ENCODE assay signal across 32 cellular contexts in genomic region chr5:34881246-34881645, GRCh38. TPM values are rescaled to one million over a fixed set of nuclear protein-coding genes. Genes with fewer than 3 reads are reported as not detected.
"Had no signal": no experiment of that assay in that cellular context is flagged by ENCODE, and none has a peak within 500 bp of the region (broad histone marks: within the 10 kb centered on the region; RNA-seq: fewer than 3 reads in every experiment).

No MANE protein-coding gene starts in this region.

- H3K4me1 ChIP-seq: body of pancreas, breast epithelium had no signal

- ATAC-seq: activated CD8-positive, alpha-beta T cell treated with anti-CD3 and anti-CD28 coated beads for 36 hours; activated naive CD4-positive, alpha-beta T cell treated with anti-CD3 and anti-CD28 coated beads, Interleukin-2, amount 50 U/mL, for 72 hours; activated T-cell treated with anti-CD3 and anti-CD28 coated beads, Interleukin-2, amount 50 U/mL, for 4 hours; activated T-cell treated with anti-CD3 and anti-CD28 coated beads, Interleukin-2, amount 50 U/mL, for 72 hours; activated T-helper 17 cell treated with anti-CD3 and anti-CD28 coated beads, Interleukin-2, amount 50 U/mL, for 72 hours; body of pancreas had no signal

- H3K36me3 ChIP-seq: adrenal gland, brain microvascular endothelial cell, breast epithelium had no signal

- DNase-seq: activated B cell treated with CpG ODN at 0.5 μM for 24 hours; activated CD4-positive, alpha-beta memory T cell treated with anti-CD3 and anti-CD28 coated beads for 36 hours; activated CD4-positive, alpha-beta T cell treated with anti-CD3 and anti-CD28 coated beads for 4 hours; activated CD4-positive, alpha-beta T cell treated with anti-CD3 and anti-CD28 coated beads, Interleukin-2, amount 10 ng/mL, durations not matched to agents 24 days and 14 days; activated CD4-positive, alpha-beta T cell treated with anti-CD3 and anti-CD28 coated beads, Interleukin-2, amount 50 U/mL, for 1 hour; activated CD4-positive, alpha-beta T cell treated with anti-CD3 and anti-CD28 coated beads, Interleukin-2, amount 50 U/mL, for 4 hours; activated CD4-positive, CD25-positive, alpha-beta regulatory T cell treated with anti-CD3 and anti-CD28 coated beads, Interleukin-2, amount 50 U/mL, for 72 hours; activated CD8-positive, alpha-beta memory T cell treated with anti-CD3 and anti-CD28 coated beads, Interleukin-2, amount 50 U/mL, for 4 hours; activated CD8-positive, alpha-beta T cell treated with anti-CD3 and anti-CD28 coated beads for 36 hours; activated effector memory CD4-positive, alpha-beta T cell treated with anti-CD3 and anti-CD28 coated beads, Interleukin-2, amount 50 U/mL, for 16 hours; activated gamma-delta T cell treated with Interleukin-2 at 50 U/mL for 16 hours; activated naive CD4-positive, alpha-beta T cell; activated naive CD4-positive, alpha-beta T cell treated with anti-CD3 and anti-CD28 coated beads for 36 hours; activated naive CD4-positive, alpha-beta T cell treated with anti-CD3 and anti-CD28 coated beads, Interleukin-2, amount 50 U/mL, for 16 hours; activated naive CD8-positive, alpha-beta T cell treated with anti-CD3 and anti-CD28 coated beads for 36 hours; activated T-cell treated with anti-CD3 and anti-CD28 coated beads for 4 hours; activated T-cell treated with anti-CD3 and anti-CD28 coated beads, Interleukin-2, amount 50 U/mL, for 1 hour; activated T-cell treated with anti-CD3 and anti-CD28 coated beads, Interleukin-2, amount 50 U/mL, for 4 hours; activated T-cell treated with anti-CD3 and anti-CD28 coated beads, Interleukin-2, amount 50 U/mL, for 72 hours; adrenal gland; amniotic stem cell; aorta; body of pancreas; brain microvascular endothelial cell; central memory CD4-positive, alpha-beta T cell; T-helper 1 cell; T-helper 2 cell; T-helper 9 cell had no signal

- H3K4me3 ChIP-seq: adrenal gland, body of pancreas, breast epithelium had no signal

- H3K27me3 ChIP-seq: adrenal gland, body of pancreas, brain microvascular endothelial cell, breast epithelium had no signal

- H3K9me3 ChIP-seq: body of pancreas had no signal

RNA-seq across cellular contexts. Expression of gene TTC23L, which starts 42.3 kb away (rescaled TPM):
- total RNA-seq: activated B cell treated with CpG ODN at 0.5 μM for 24 hours; activated CD4-positive, alpha-beta T cell treated with anti-CD3 and anti-CD28 coated beads, Interleukin-2, amount 10 ng/mL, durations not matched to agents 24 days and 14 days; activated T-helper 1 cell treated with anti-CD3 and anti-CD28 coated beads, Interleukin-12 subunit alpha, Interleukin-12 subunit beta, Interleukin-2, Interleukin-4 antibody, amounts not matched to agents 30 ng/mL and 10 ng/mL and 1 ng/mL, durations not matched to agents 14 hours and 24 hours and 36 hours had no signal
